ENCODE assay signal across 8 cellular contexts in the genomic region with DNA sequence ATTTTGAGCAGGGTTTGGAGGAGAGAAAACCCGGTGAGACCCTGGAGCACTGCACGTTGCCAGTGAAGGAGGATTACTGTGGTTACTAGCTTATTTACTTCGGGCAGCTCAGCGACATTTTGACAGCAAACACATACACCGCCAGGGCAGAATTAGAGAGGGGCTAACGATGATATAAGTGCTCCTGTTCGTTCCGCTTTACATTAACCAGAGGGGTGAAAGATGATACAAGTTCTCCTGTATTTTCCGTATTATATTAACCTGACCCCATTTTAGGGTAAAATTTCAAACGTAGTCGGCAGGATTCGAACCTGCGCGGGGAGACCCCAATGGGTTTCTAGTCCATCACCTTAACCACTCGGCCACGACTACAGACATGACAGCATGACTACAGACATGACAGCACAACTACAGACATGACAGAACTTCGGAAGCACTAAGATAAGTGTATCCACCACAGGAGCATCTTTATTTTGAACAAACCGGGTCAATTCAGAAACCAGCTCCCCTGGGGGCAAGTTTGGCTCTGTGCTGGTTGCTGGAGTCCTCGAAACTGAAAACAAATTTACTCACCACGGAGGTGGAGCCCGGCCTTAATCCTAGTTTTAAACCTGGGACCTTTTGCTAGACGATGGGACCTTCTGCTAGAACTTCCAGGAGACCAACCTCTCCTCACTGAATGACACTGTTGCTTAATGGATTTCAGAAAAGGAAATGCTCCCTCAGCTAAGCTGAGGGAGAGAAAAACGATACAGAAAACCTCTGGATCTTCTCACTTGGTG.
DNase-seq lines count a peak whose midpoint lies in the region; ATAC-seq, FAIRE-seq and TF ChIP-seq lines count a peak whose summit lies in the region.

No MANE protein-coding gene starts in this region.

- no peaks in the 10 kb centered on the region for H3K36me3 ChIP-seq in heart left ventricle

- H3K9me3 ChIP-seq in heart left ventricle: peaks cover 0 to 3% (median 0%) of the 10 kb centered on the region in 12 donors

- WGBS in heart left ventricle, 4 donors: 5 to 11% (median 8%) methylated on average over 23 of the region's 23 CpGs

- peak; percentile 74 for FAIRE-seq in TTC549 (lab: Jason Lieb, UNC)

- no peak for TF ChIP-seq POLR2A in heart left ventricle (IDR thresholded peaks at IDR 0.05)

- peak; percentile 59 for ATAC-seq in HG03571 (IDR thresholded peaks at IDR 0.05; ENCODE audit: unreplicated experiment)
- ATAC-seq in HG03039 (IDR thresholded peaks at IDR 0.05; ENCODE audit: unreplicated experiment): no peak
- no peak for ATAC-seq in heart left ventricle

- H3K4me3 ChIP-seq in heart left ventricle: no peak overlapping the region

- intact Hi-C loops in heart left ventricle (cut with DNase I): no loop called here

- no peak overlapping the region for H3K27ac ChIP-seq in heart left ventricle

- DNase-seq in NCI-H1694 treated with DMSO at 0.1 percent for 48 hours (lab: John Stamatoyannopoulos, UW): peak; percentile 6
- no peak for DNase-seq in NCI-H1694 (lab: John Stamatoyannopoulos, UW)
- peak; percentile 20 for DNase-seq in glomerular visceral epithelial cell (ENCODE audit: extremely low spot score)
- no peak for DNase-seq in heart left ventricle
- no peak for DNase-seq in retina

- H3K4me1 ChIP-seq in heart left ventricle: peaks cover 0 to 4% (median 0%) of the 10 kb centered on the region in 12 donors

- TF ChIP-seq CTCF in heart left ventricle (IDR thresholded peaks at IDR 0.05): no peak

- H3K27me3 ChIP-seq in heart left ventricle: peaks cover 15 to 100% (median 79%) of the 10 kb centered on the region in 9 donors

Comparison
In these comparisons a context has a peak if more than half of its experiments do, and no peak if none do; other contexts are left out.
1. DNase-seq: peak in NCI-H1694 treated with DMSO at 0.1 percent for 48 hours (single experiment) and glomerular visceral epithelial cell (single experiment); none in NCI-H1694 (single experiment), heart left ventricle (0 of 5) and retina (single experiment).